12 cellular contexts compared by ENCODE assay signal in the genomic region with DNA sequence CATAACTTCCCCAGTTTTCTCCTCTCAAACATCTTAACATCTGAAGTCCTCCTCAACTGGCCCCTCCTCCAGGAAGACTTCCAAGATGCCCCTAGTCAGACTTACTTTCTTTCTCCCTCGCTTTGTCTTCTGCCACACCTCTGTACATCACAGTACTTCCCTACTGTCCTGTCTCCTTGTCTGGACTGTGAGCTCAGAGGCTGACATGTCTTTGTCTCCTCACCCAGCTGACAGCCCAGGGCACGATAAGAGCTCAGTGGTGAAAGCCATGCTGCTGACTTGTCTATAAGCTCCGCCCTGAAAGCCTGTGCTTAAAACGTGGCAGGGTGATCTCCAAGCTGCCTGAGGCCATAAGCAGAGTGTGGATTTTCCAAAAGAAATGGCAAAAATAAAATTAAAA. TPM values are rescaled to one million over a fixed set of nuclear protein-coding genes. Genes with fewer than 3 reads are reported as not detected.
DNase-seq lines count a peak whose midpoint lies in the region; ATAC-seq and TF ChIP-seq lines count a peak whose summit lies in the region.
"Had no signal": no experiment of that assay in that cellular context is flagged by ENCODE, and none has a peak within 500 bp of the region (broad histone marks: within the 10 kb centered on the region; RNA-seq: fewer than 3 reads in every experiment).

No MANE protein-coding gene starts in this region.

- H3K27ac ChIP-seq in WERI-Rb-1, result no peak overlapping the region
- peak overlapping the region; percentile 77 for H3K27ac ChIP-seq in osteoblast (ENCODE audit: low read depth, low read length)

- H3K9me3 Mint-ChIP-seq in glutamatergic neuron (ENCODE audit: unreplicated experiment), result peaks cover 11% of the 10 kb centered on the region
- H3K9me3 Mint-ChIP-seq: T-helper 1 cell treated with Interleukin-12 subunit alpha and Interleukin-12 subunit beta and Interleukin-4 antibody, amounts not matched to agents 30 μg/mL and 1 μg/mL, for 36 hours had no signal

- ATAC-seq in HG03432 (IDR thresholded peaks at IDR 0.05; ENCODE audit: unreplicated experiment) (no peak), GM18870 (IDR thresholded peaks at IDR 0.05; ENCODE audit: unreplicated experiment) (no peak)

- H3K79me2 ChIP-seq in osteoblast (ENCODE audit: insufficient read depth, low read length), result peaks cover 4% of the 10 kb centered on the region

- peaks cover 61% of the 10 kb centered on the region for H3K36me3 ChIP-seq in WERI-Rb-1
- peaks cover 5% of the 10 kb centered on the region for H3K36me3 ChIP-seq in osteoblast (ENCODE audit: insufficient read depth, low read length)
- no peaks in the 10 kb centered on the region for H3K36me3 ChIP-seq in H7 (replicated peaks; ENCODE audit: control insufficient read depth, insufficient read depth, low read length)

- DNase-seq in H4 (ENCODE audit: low spot score) (peak; percentile 63), WERI-Rb-1 (peak; percentile 44), glutamatergic neuron (peak; percentile 52), osteoblast (ENCODE audit: insufficient read length, low spot score, missing footprints) (peak; percentile 95), H7 (no peak)
- no peak for DNase-seq in activated CD8-positive, alpha-beta memory T cell treated with anti-CD3 and anti-CD28 coated beads, Interleukin-2, amount 50 U/mL, for 48 hours
- DNase-seq: activated CD8-positive, alpha-beta memory T cell treated with anti-CD3 and anti-CD28 coated beads, Interleukin-2, amount 50 U/mL, for 4 hours; NCI-H2171; retina had no signal

- peak overlapping the region; percentile 55 for H3K4me2 ChIP-seq in osteoblast (ENCODE audit: insufficient read depth, low read length)

- peak overlapping the region; percentile 35 for H3K4me3 Mint-ChIP-seq in glutamatergic neuron (ENCODE audit: unreplicated experiment)
- H3K4me3 Mint-ChIP-seq: T-helper 1 cell treated with Interleukin-12 subunit alpha and Interleukin-12 subunit beta and Interleukin-4 antibody, amounts not matched to agents 30 μg/mL and 1 μg/mL, for 36 hours had no signal

- H3K27ac Mint-ChIP-seq in glutamatergic neuron (ENCODE audit: unreplicated experiment), result peak overlapping the region; percentile 95
- H3K27ac Mint-ChIP-seq: T-helper 1 cell treated with Interleukin-12 subunit alpha and Interleukin-12 subunit beta and Interleukin-4 antibody, amounts not matched to agents 30 μg/mL and 1 μg/mL, for 36 hours had no signal

- H3K4me3 ChIP-seq in WERI-Rb-1 (ENCODE audit: low read depth, low read length), result no peak overlapping the region
- H3K4me3 ChIP-seq in osteoblast (ENCODE audit: insufficient read depth, low read length), result no peak overlapping the region
- no peak overlapping the region for H3K4me3 ChIP-seq in H7 (ENCODE audit: insufficient read depth, low read depth, low read length)

- H4K20me1 ChIP-seq in osteoblast (ENCODE audit: insufficient read depth, low read length), result no peaks in the 10 kb centered on the region

- no peaks in the 10 kb centered on the region for H3K36me3 Mint-ChIP-seq in glutamatergic neuron (ENCODE audit: unreplicated experiment)

- H3K27me3 ChIP-seq in WERI-Rb-1 (ENCODE audit: insufficient read depth, low read depth, severe bottlenecking) (no peaks in the 10 kb centered on the region), osteoblast (ENCODE audit: insufficient read depth, low read length) (no peaks in the 10 kb centered on the region), H7 (ENCODE audit: control insufficient read depth, insufficient read depth, low read length) (no peaks in the 10 kb centered on the region)

- H3K9me3 ChIP-seq in WERI-Rb-1 (ENCODE audit: severe bottlenecking), result no peaks in the 10 kb centered on the region
- no peaks in the 10 kb centered on the region for H3K9me3 ChIP-seq in osteoblast (ENCODE audit: low read depth, low read length)

- peak overlapping the region; percentile 81 for H2AFZ ChIP-seq in osteoblast (ENCODE audit: low read length)

- H3K4me1 Mint-ChIP-seq in glutamatergic neuron (ENCODE audit: low read depth, unreplicated experiment), result peaks cover 22% of the 10 kb centered on the region

- TF ChIP-seq CTCF in WERI-Rb-1 (IDR thresholded peaks at IDR 0.05; ENCODE audit: low read depth, low read length) (no peak), glutamatergic neuron (IDR thresholded peaks at IDR 0.05; ENCODE audit: partially characterized antibody, unreplicated experiment) (no peak), osteoblast (IDR thresholded peaks at IDR 0.05; ENCODE audit: extremely low read depth, low read depth, low read length) (no peak)

- H3K27me3 Mint-ChIP-seq in glutamatergic neuron (ENCODE audit: unreplicated experiment), result peaks cover 4% of the 10 kb centered on the region

- peaks cover 42% of the 10 kb centered on the region for H3K4me1 ChIP-seq in osteoblast (ENCODE audit: insufficient read depth, low read length)

RNA-seq across cellular contexts. Expression of a gene that starts 33.0 kb away (rescaled TPM):
- 26.3 and 38.4 TPM in 2 replicates for total RNA-seq in H4 (2014; rRNA removed; shearing (Covaris generic))
- total RNA-seq in glutamatergic neuron (ENCODE audit: unreplicated experiment) (48.6 TPM), osteoblast (114 and 119 TPM in 2 replicates)
- total RNA-seq in H7 (2014; rRNA removed; shearing (Covaris generic)), result 16.1 and 16.8 TPM in 2 replicates

Comparison
In these comparisons a context has a peak if more than half of its experiments do, and no peak if none do; other contexts are left out.
1. DNase-seq: peak in H4 (single experiment), WERI-Rb-1 (single experiment), glutamatergic neuron (single experiment) and osteoblast (single experiment); none in activated CD8-positive, alpha-beta memory T cell treated with anti-CD3 and anti-CD28 coated beads, Interleukin-2, amount 50 U/mL, for 48 hours (single experiment) and H7 (single experiment).